In genomic region chr18:62729487-62730386, GRCh38 we compare ENCODE assay signal across 15 cellular contexts. TPM values are rescaled to one million over a fixed set of nuclear protein-coding genes. Genes with fewer than 3 reads are reported as not detected.
DNase-seq lines count a peak whose midpoint lies in the region; ATAC-seq, FAIRE-seq and TF ChIP-seq lines count a peak whose summit lies in the region.
"Had no signal": no experiment of that assay in that cellular context is flagged by ENCODE, and none has a peak within 500 bp of the region (broad histone marks: within the 10 kb centered on the region; RNA-seq: fewer than 3 reads in every experiment).

No MANE protein-coding gene starts in this region.

- H3K79me2 ChIP-seq in KMS-11 (ENCODE audit: insufficient read depth, low read depth): peaks cover 47% of the 10 kb centered on the region

- H3K4me2 ChIP-seq in KMS-11: peak overlapping the region; percentile 85

- H3K9ac ChIP-seq in KMS-11: 0 out of 2 replicates have a peak overlapping the region, but pooled peaks have one; percentile 7

- ATAC-seq in GM19463 (IDR thresholded peaks at IDR 0.05; ENCODE audit: unreplicated experiment) (peak; percentile 82), HG02884 (IDR thresholded peaks at IDR 0.05; ENCODE audit: unreplicated experiment) (peak; percentile 87)
- ATAC-seq: natural killer cell treated with Interleukin-12 subunit alpha and Interleukin-12 subunit beta and Interleukin-15 and Interleukin-18, amount 100 ng/mL, for 72 hours had no signal

- H3K27me3 ChIP-seq in KMS-11 (ENCODE audit: insufficient read depth, low read depth): no peaks in the 10 kb centered on the region
- H3K27me3 ChIP-seq: cardiac muscle cell, esophagus muscularis mucosa had no signal

- DNase-seq in GM12892 (ENCODE audit: insufficient read length) (no peak), ecto neural progenitor cell (ENCODE audit: low spot score) (no peak), mucosa of gallbladder (ENCODE audit: low spot score) (no peak), GOT3 (lab: John Stamatoyannopoulos, UW) (no peak), dedifferentiated amniotic fluid mesenchymal stem cell (ENCODE audit: extremely low spot score) (no peak)
- DNase-seq: activated CD4-positive, CD25-positive, alpha-beta regulatory T cell treated with anti-CD3 and anti-CD28 coated beads, Interleukin-2, amount 50 U/mL, for 72 hours; SHP77; stimulated activated CD8-positive, alpha-beta memory T cell treated with anti-CD3 and anti-CD28 coated beads, Interleukin-4, amount 100 ng/mL, for 48 hours had no signal

- TF ChIP-seq POLR2A in GM12892 (IDR thresholded peaks at IDR 0.05; ENCODE audit: low read depth, low read length): no peak

- no peak overlapping the region for H2AFZ ChIP-seq in KMS-11 (ENCODE audit: low read depth)

- no peaks in the 10 kb centered on the region for H3K36me3 ChIP-seq in KMS-11 (ENCODE audit: insufficient read depth)
- H3K36me3 ChIP-seq: cardiac muscle cell, esophagus muscularis mucosa had no signal

- no peak for TF ChIP-seq CTCF in KMS-11 (conservative IDR thresholded peaks at IDR 0.05; ENCODE audit: low read depth, low read length)

- no peaks in the 10 kb centered on the region for H4K20me1 ChIP-seq in KMS-11 (ENCODE audit: insufficient read depth)

- H3K27ac ChIP-seq in KMS-11: peak overlapping the region; percentile 56
- H3K27ac ChIP-seq: cardiac muscle cell, esophagus muscularis mucosa had no signal

- no peak overlapping the region for H3K4me3 ChIP-seq in KMS-11 (IDR thresholded peaks at IDR 0.05; ENCODE audit: insufficient read depth, low read depth, low read length)
- H3K4me3 ChIP-seq: cardiac muscle cell, esophagus muscularis mucosa had no signal

- peak; percentile 63 for FAIRE-seq in GM12892 (lab: Jason Lieb, UNC)
- FAIRE-seq: G401.6 had no signal

- H3K4me1 ChIP-seq in KMS-11 (ENCODE audit: low read depth, poor library complexity, severe bottlenecking): peaks cover 37% of the 10 kb centered on the region

RNA-seq across cellular contexts. Expression of gene PHLPP1, which starts 14.4 kb away (rescaled TPM):
- 3.1 TPM for polyA plus RNA-seq in GM12892 (2012; ENCODE audit: missing spikeins)
- total RNA-seq in mucosa of gallbladder: 33.2 TPM
